Comparison of ENCODE assay signal across 2 cellular contexts in genomic region chr17:36881323-36881722, GRCh38.
A peak's percentile ranks its signal among the peaks of the same experiment; 100 is the strongest.
TF ChIP-seq lines count a peak whose summit lies in the region.

No MANE protein-coding gene starts in this region.

TF ChIP-seq in HEK293, 187 proteins besides CTCF, POLR2A, EP300 and RAD21:
- TF ChIP-seq PRDM1 (tag by site-specific recombination; IDR thresholded peaks at IDR 0.05) (no peak), ZBTB17 (tag by site-specific recombination; IDR thresholded peaks at IDR 0.05) (no peak), SP2 (tag by site-specific recombination; IDR thresholded peaks at IDR 0.05) (no peak), SETDB1 (IDR thresholded peaks at IDR 0.05; ENCODE audit: insufficient read length, low read length) (peak; percentile 87)
TF ChIP-seq in HEK293: peak in this region for 1.

TF ChIP-seq in K562, 482 proteins besides CTCF, POLR2A, EP300 and RAD21:
- TF ChIP-seq RBM25 (IDR thresholded peaks at IDR 0.05; ENCODE audit: low read depth, low read length, severe bottlenecking) (peak; percentile 51), NFRKB (IDR thresholded peaks at IDR 0.05; ENCODE audit: low read depth) (no peak), SNAPC5 (CRISPR knock-in tag; IDR thresholded peaks at IDR 0.05) (no peak), NFIC (IDR thresholded peaks at IDR 0.05) (no peak), THRB (CRISPR knock-in tag; conservative IDR thresholded peaks at IDR 0.05) (no peak), MEF2D (tag; conservative IDR thresholded peaks at IDR 0.05; ENCODE audit: low read depth) (no peak), KDM5B (IDR thresholded peaks at IDR 0.05; ENCODE audit: insufficient replicate concordance, low read depth, low read length) (no peak)
